ENCODE assay signal across 9 cellular contexts in the genomic region with DNA sequence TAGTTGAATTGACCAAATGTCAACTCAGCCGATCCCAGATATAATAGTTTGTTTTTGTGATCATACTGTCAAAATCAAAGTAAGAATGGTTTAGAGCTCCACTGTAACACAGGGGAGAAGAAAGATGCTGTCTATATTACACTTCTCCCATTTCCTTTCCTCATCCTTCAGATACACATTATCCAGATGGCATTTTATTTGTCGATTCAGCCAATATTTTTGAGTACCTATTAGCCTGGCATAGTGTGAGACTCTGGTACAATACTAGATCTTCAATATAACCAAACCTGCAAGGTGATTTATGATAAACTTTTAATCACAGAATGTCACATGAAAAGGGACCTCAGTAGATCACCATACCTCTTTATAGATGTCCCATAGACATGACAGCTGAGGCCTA. TPM values are rescaled to one million over a fixed set of nuclear protein-coding genes. Genes with fewer than 3 reads are reported as not detected.
DNase-seq lines count a peak whose midpoint lies in the region; ATAC-seq and TF ChIP-seq lines count a peak whose summit lies in the region.
"Had no signal": no experiment of that assay in that cellular context is flagged by ENCODE, and none has a peak within 500 bp of the region (broad histone marks: within the 10 kb centered on the region; RNA-seq: fewer than 3 reads in every experiment).

No MANE protein-coding gene starts in this region.

- peak overlapping the region; percentile 84 to 98 (median 92) for H3K4me2 ChIP-seq in BLaER1 treated with 17β-estradiol and CSF1 and Interleukin-3, amounts not matched to agents 10 nM and 100 nM

- intact Hi-C loops in body of pancreas (cut with DNase I) (no loop called here), natural killer cell (cut with micrococcal nuclease) (no loop called here)

- peak overlapping the region in 8 of 10 experiments; percentile 86 to 94 (median 89); a peak in 13 of 20 replicates for H3K4me3 ChIP-seq in BLaER1 treated with 17β-estradiol and CSF1 and Interleukin-3, amounts not matched to agents 10 nM and 100 nM
- H3K4me3 ChIP-seq in HUES6 (ENCODE audit: low read depth, low read length): peak overlapping the region; percentile 88; the same call in 1 of the 2 replicates
- peak overlapping the region in 1 of 2 donors; percentile 97 for H3K4me3 ChIP-seq in body of pancreas

- no peak for ATAC-seq in body of pancreas
- ATAC-seq in natural killer cell: no peak
- ATAC-seq in GM19395 (IDR thresholded peaks at IDR 0.05; ENCODE audit: unreplicated experiment): no peak
- no peak for ATAC-seq in HG03342 (IDR thresholded peaks at IDR 0.05; ENCODE audit: unreplicated experiment)

- H3K36me3 Mint-ChIP-seq in natural killer cell: no peaks in the 10 kb centered on the region

- peaks cover 1 to 31% (median 7%) of the 10 kb centered on the region in 11 experiments; a peak in 16 of 22 replicates for H3K36me3 ChIP-seq in BLaER1 treated with 17β-estradiol and CSF1 and Interleukin-3, amounts not matched to agents 10 nM and 100 nM
- H3K36me3 ChIP-seq in HUES6 (ENCODE audit: control insufficient read depth, insufficient read depth, low read length) (peaks cover 6% of the 10 kb centered on the region; the same call in 1 of the 2 replicates), body of pancreas (replicated peaks in 1 of 2; ENCODE audit: insufficient read depth in 1 of 2, low read depth in 2 of 2) (no peaks in the 10 kb centered on the region)

- H3K4me1 ChIP-seq in BLaER1 treated with 17β-estradiol and CSF1 and Interleukin-3, amounts not matched to agents 10 nM and 100 nM: peaks cover 26 to 50% (median 36%) of the 10 kb centered on the region in 10 experiments
- H3K4me1 ChIP-seq in HUES6 (ENCODE audit: control insufficient read depth, insufficient read depth, low read length) (peaks cover 8% of the 10 kb centered on the region), body of pancreas (peaks cover 42% of the 10 kb centered on the region)

- H3K27me3 Mint-ChIP-seq in natural killer cell (ENCODE audit: low read depth in 2 of 2): no peaks in the 10 kb centered on the region

- no peaks in the 10 kb centered on the region for H3K27me3 ChIP-seq in BLaER1 treated with 17β-estradiol and CSF1 and Interleukin-3, amounts not matched to agents 10 nM and 100 nM
- H3K27me3 ChIP-seq in HUES6 (ENCODE audit: control insufficient read depth, insufficient read depth, low read length): no peaks in the 10 kb centered on the region
- H3K27me3 ChIP-seq in body of pancreas: no peaks in the 10 kb centered on the region

- 31 to 39% methylated on average over 2 of the region's 2 CpGs for WGBS in body of pancreas, 2 donors

- no peaks in the 10 kb centered on the region for H3K9me3 Mint-ChIP-seq in natural killer cell

- H3K9ac ChIP-seq in BLaER1 treated with 17β-estradiol and CSF1 and Interleukin-3, amounts not matched to agents 10 nM and 100 nM: peak overlapping the region in 7 of 11 experiments; percentile 2 to 94 (median 93); a peak in 9 of 22 replicates
- no peak overlapping the region for H3K9ac ChIP-seq in HUES6 (ENCODE audit: low read length)

- H3K27ac Mint-ChIP-seq in natural killer cell: peak overlapping the region; percentile 6 to 53

- H3K4me1 Mint-ChIP-seq in natural killer cell: peaks cover 30 to 44% of the 10 kb centered on the region in 2 donors

- peak overlapping the region in 3 of 11 experiments; percentile 12 to 89 (median 54); a peak in 6 of 22 replicates for H3K27ac ChIP-seq in BLaER1 treated with 17β-estradiol and CSF1 and Interleukin-3, amounts not matched to agents 10 nM and 100 nM
- H3K27ac ChIP-seq in HUES6 (ENCODE audit: low read depth, low read length): no peak overlapping the region
- H3K27ac ChIP-seq in body of pancreas: peak overlapping the region in 3 of 4 donors; percentile 48 to 97 (median 85)

- TF ChIP-seq POLR2A in body of pancreas (IDR thresholded peaks at IDR 0.05): no peak

- H3K9me3 ChIP-seq in BLaER1 treated with 17β-estradiol and CSF1 and Interleukin-3, amounts not matched to agents 10 nM and 100 nM (replicated peaks in 1 of 11): no peaks in the 10 kb centered on the region
- H3K9me3 ChIP-seq in HUES6 (ENCODE audit: control insufficient read depth, insufficient read depth, low read depth, low read length) (no peaks in the 10 kb centered on the region), body of pancreas (no peaks in the 10 kb centered on the region)

- peak overlapping the region; percentile 98 for H3K4me3 Mint-ChIP-seq in natural killer cell

- TF ChIP-seq CTCF in body of pancreas (IDR thresholded peaks at IDR 0.05): no peak
- no peak for TF ChIP-seq CTCF in natural killer cell (IDR thresholded peaks at IDR 0.05)

- peaks cover 0 to 41% (median 14%) of the 10 kb centered on the region in 11 experiments; a peak in 11 of 22 replicates for H4K20me1 ChIP-seq in BLaER1 treated with 17β-estradiol and CSF1 and Interleukin-3, amounts not matched to agents 10 nM and 100 nM

- no peak for DNase-seq in body of pancreas
- no peak for DNase-seq in natural killer cell
- DNase-seq in NCI-H1092 (lab: John Stamatoyannopoulos, UW): no peak
- no peak for DNase-seq in medulla oblongata (ENCODE audit: extremely low spot score)
- DNase-seq: NCI-H1105 treated with DMSO at 0.1 percent for 48 hours had no signal

RNA-seq across cellular contexts. Expression of a gene that starts 1.7 kb away (rescaled TPM):
- total RNA-seq in body of pancreas: 10 to 100 TPM; 53.7 to 69.0 TPM
- 10 to 100 TPM; 82.4 to 96.6 (median 88.9) TPM for total RNA-seq in natural killer cell

RNA-seq across cellular contexts. Expression of a gene that starts 5.2 kb away (rescaled TPM):
- 1 to 10 TPM; 5.6 to 7.3 TPM for total RNA-seq in body of pancreas
- total RNA-seq in natural killer cell: 10 to 100 TPM in 2 of 3 donors, 1 to 10 TPM in 1; 9.0 to 14.3 (median 13.5) TPM
